In the genomic region with DNA sequence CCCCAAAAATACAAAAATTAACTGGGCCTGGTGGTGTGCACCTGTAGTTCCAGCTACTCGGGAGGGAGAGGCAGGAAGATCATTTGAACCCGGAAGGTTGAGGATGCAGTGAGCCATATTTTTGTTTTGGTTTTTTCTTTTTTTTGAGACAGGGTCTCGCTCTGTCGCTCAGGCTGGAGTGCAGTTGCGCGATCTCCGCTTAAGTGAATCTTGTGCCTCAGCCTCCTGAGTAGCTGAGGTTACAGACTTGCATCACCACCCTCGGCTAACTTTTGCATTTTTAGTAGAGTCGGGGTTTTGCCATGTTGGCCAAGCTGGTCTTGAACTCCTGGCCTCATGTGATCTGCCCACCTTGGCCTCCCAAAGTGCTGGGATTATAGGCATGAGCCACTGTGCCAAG, we compare ENCODE assay signal across 1 cellular context. TPM values are rescaled to one million over a fixed set of nuclear protein-coding genes. Genes with fewer than 3 reads are reported as not detected.
"Had no signal": no experiment of that assay in that cellular context is flagged by ENCODE, and none has a peak within 500 bp of the region (broad histone marks: within the 10 kb centered on the region; RNA-seq: fewer than 3 reads in every experiment).

No MANE protein-coding gene starts in this region.

RNA-seq across cellular contexts. Expression of a gene that starts 24.5 kb away (rescaled TPM):
- total RNA-seq: HT-29 had no signal
